In the genomic region with DNA sequence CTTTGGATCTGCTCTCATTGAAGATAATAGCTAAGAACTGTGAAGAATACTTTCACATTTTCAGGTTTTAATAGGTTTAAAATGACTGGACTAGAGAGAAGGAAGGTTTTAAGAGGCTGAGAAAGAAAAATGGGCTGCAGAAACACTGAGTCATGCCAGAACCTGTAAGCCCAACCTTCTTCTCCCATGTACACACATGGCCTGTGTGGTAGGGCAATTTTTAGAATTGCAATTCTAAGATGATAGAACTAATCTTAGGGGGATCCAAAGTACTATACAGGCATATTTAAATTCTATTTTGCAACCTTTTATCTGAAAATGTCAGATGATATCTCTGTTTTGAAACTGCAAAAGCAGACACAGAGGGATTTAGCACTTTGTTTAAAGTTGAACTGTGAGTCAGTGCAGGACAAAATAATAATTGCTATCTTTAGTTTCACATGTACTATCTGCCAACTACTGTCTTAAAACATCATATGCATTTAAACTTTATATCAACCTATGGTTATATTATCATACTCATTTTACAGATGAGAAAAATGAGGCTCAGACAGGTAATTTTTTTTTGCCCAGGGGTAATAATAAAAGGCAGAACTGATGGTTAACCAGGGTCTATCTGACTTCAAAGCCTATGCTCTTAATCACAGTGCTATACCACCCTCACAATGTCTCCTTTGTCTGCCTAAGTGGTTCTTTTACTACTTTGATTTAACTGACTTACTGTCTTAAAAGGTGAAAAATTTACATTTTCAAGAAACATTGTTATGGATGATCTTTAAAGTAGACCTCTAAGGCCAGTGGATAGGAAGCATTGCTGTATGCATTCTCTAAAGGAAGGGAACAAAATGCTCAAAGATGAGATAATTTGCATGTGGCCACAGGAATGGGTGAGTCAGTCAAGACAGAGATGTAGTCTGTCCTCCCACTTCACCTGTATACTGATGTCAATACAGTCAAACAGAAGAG, we compare ENCODE assay signal across 9 cellular contexts. TPM values are rescaled to one million over a fixed set of nuclear protein-coding genes. Genes with fewer than 3 reads are reported as not detected.
DNase-seq lines count a peak whose midpoint lies in the region; ATAC-seq, FAIRE-seq and TF ChIP-seq lines count a peak whose summit lies in the region.
"Had no signal": no experiment of that assay in that cellular context is flagged by ENCODE, and none has a peak within 500 bp of the region (broad histone marks: within the 10 kb centered on the region; RNA-seq: fewer than 3 reads in every experiment).

No MANE protein-coding gene starts in this region.

- H3K4me3 Mint-ChIP-seq in CD8-positive, alpha-beta T cell, result no peak overlapping the region

- H3K36me3 ChIP-seq in CD8-positive, alpha-beta T cell (ENCODE audit: insufficient read depth, low read length), result no peaks in the 10 kb centered on the region

- CTCF ChIA-PET in GM10248 (lab: Yijun Ruan, JAX), result interaction anchor here (1.4 to 2.7 kb wide), 2 partner anchors 9 to 15 kb away, joined by 4 to 10 read pairs; no protein-coding TSS in a partner anchor
- CTCF ChIA-PET in CD8-positive, alpha-beta T cell (lab: Charles Lee), result no interaction called here

- H3K36me3 Mint-ChIP-seq in activated naive CD4-positive, alpha-beta T cell treated with anti-CD3 and anti-CD28 coated beads, Interleukin-2, amount 50 U/mL, for 72 hours, result peaks cover 0 to 7% of the 10 kb centered on the region in 2 donors
- no peaks in the 10 kb centered on the region for H3K36me3 Mint-ChIP-seq in CD8-positive, alpha-beta T cell

- no peaks in the 10 kb centered on the region for H3K27me3 Mint-ChIP-seq in CD8-positive, alpha-beta T cell (ENCODE audit: low read depth)

- no peaks in the 10 kb centered on the region for H3K9me3 Mint-ChIP-seq in activated naive CD4-positive, alpha-beta T cell treated with anti-CD3 and anti-CD28 coated beads, Interleukin-2, amount 50 U/mL, for 72 hours
- H3K9me3 Mint-ChIP-seq in CD8-positive, alpha-beta T cell, result no peaks in the 10 kb centered on the region

- peaks cover 36% of the 10 kb centered on the region for H3K4me1 Mint-ChIP-seq in CD8-positive, alpha-beta T cell (ENCODE audit: low read depth)

- peaks cover 3% of the 10 kb centered on the region for H3K4me1 ChIP-seq in CD8-positive, alpha-beta T cell (ENCODE audit: insufficient read depth, low read length)

- POLR2A ChIA-PET in GM10248 (lab: Yijun Ruan, JAX), result no interaction called here
- POLR2A ChIA-PET in CD8-positive, alpha-beta T cell (lab: Charles Lee), result no interaction called here

- H3K27ac ChIP-seq in CD8-positive, alpha-beta T cell (ENCODE audit: low read depth, low read length), result no peak overlapping the region

- DNase-seq in activated naive CD4-positive, alpha-beta T cell treated with anti-CD3 and anti-CD28 coated beads, Interleukin-2, amount 50 U/mL, for 72 hours (ENCODE audit: low spot score in 2 of 2), result no peak
- no peak for DNase-seq in activated naive CD4-positive, alpha-beta T cell treated with anti-CD3 and anti-CD28 coated beads, Interleukin-2, amount 50 U/mL, for 16 hours
- peak; percentile 95 for DNase-seq in amniotic epithelial cell (ENCODE audit: low read depth)
- peak; percentile 44 for DNase-seq in urothelium cell line (ENCODE audit: low spot score)
- DNase-seq in GM10248 (ENCODE audit: extremely low spot score), result no peak
- no peak for DNase-seq in CD8-positive, alpha-beta T cell
- no peak for DNase-seq in NCI-H1092 treated with DMSO at 0.1 percent for 48 hours (lab: John Stamatoyannopoulos, UW)

- TF ChIP-seq CTCF in GM10248 (IDR thresholded peaks at IDR 0.05; ENCODE audit: control extremely low read depth, extremely low read depth, low read depth, missing control alignments), result no peak
- no peak for TF ChIP-seq CTCF in CD8-positive, alpha-beta T cell (IDR thresholded peaks at IDR 0.05)

- intact Hi-C loops in CD8-positive, alpha-beta T cell (cut with DNase I, micrococcal nuclease), result no loop called here

- no peaks in the 10 kb centered on the region for H3K9me3 ChIP-seq in CD8-positive, alpha-beta T cell (ENCODE audit: low read length)

- ATAC-seq in activated naive CD4-positive, alpha-beta T cell treated with anti-CD3 and anti-CD28 coated beads, Interleukin-2, amount 50 U/mL, for 72 hours, result peak; percentile 87 to 91
- peak; percentile 84 for ATAC-seq in HG03139 (IDR thresholded peaks at IDR 0.05; ENCODE audit: unreplicated experiment)
- no peak for ATAC-seq in CD8-positive, alpha-beta T cell
- ATAC-seq: Right ventricle myocardium inferior had no signal

- FAIRE-seq in urothelium cell line (lab: Jason Lieb, UNC), result peak; percentile 13

- H3K27me3 ChIP-seq in CD8-positive, alpha-beta T cell (ENCODE audit: insufficient read depth, low read length), result no peaks in the 10 kb centered on the region

- H3K4me3 ChIP-seq in CD8-positive, alpha-beta T cell (ENCODE audit: low read depth, low read length), result no peak overlapping the region

- no peak overlapping the region for H3K27ac Mint-ChIP-seq in activated naive CD4-positive, alpha-beta T cell treated with anti-CD3 and anti-CD28 coated beads, Interleukin-2, amount 50 U/mL, for 72 hours
- H3K27ac Mint-ChIP-seq in CD8-positive, alpha-beta T cell, result no peak overlapping the region

RNA-seq across cellular contexts. Expression of gene TMPRSS11E, which starts 4.3 kb away (rescaled TPM):
- total RNA-seq in activated naive CD4-positive, alpha-beta T cell treated with anti-CD3 and anti-CD28 coated beads, Interleukin-2, amount 50 U/mL, for 72 hours, result under 1 TPM in 1 of 2 donors, not detected in 1; 0.11 TPM
- not detected for total RNA-seq in CD8-positive, alpha-beta T cell
- total RNA-seq: Right ventricle myocardium inferior had no signal

Comparison
In these comparisons a context has a peak if more than half of its experiments do, and no peak if none do; other contexts are left out.
1. DNase-seq: peak in amniotic epithelial cell (single experiment) and urothelium cell line (single experiment); none in activated naive CD4-positive, alpha-beta T cell treated with anti-CD3 and anti-CD28 coated beads, Interleukin-2, amount 50 U/mL, for 72 hours (0 of 2), activated naive CD4-positive, alpha-beta T cell treated with anti-CD3 and anti-CD28 coated beads, Interleukin-2, amount 50 U/mL, for 16 hours (single experiment), GM10248 (single experiment), CD8-positive, alpha-beta T cell (0 of 7) and NCI-H1092 treated with DMSO at 0.1 percent for 48 hours (single experiment).